ENCODE assay signal across 8 cellular contexts in genomic region chr20:46307139-46307998, GRCh38. TPM values are rescaled to one million over a fixed set of nuclear protein-coding genes. Genes with fewer than 3 reads are reported as not detected.
DNase-seq lines count a peak whose midpoint lies in the region; ATAC-seq, FAIRE-seq and TF ChIP-seq lines count a peak whose summit lies in the region.

No MANE protein-coding gene starts in this region.

- POLR2A ChIA-PET in WTC11 (lab: Charles Lee) = interaction anchor here (0.6 kb wide), 1 partner anchor 16 kb away, joined by 3 read pairs; no protein-coding TSS in a partner anchor

- peaks cover 72% of the 10 kb centered on the region for H3K27me3 Mint-ChIP-seq in WTC11 (ENCODE audit: low read depth)

- TF ChIP-seq CTCF in BE2C (IDR thresholded peaks at IDR 0.05; ENCODE audit: low read depth, low read length) (peak; percentile 90), WTC11 (IDR thresholded peaks at IDR 0.05) (peak; percentile 87), bronchial epithelial cell (IDR thresholded peaks at IDR 0.05; ENCODE audit: insufficient read depth, low read length, severe bottlenecking) (peak; percentile 94)

- ATAC-seq in GM21423 (IDR thresholded peaks at IDR 0.05; ENCODE audit: unreplicated experiment) (peak; percentile 55), WTC11 (peak; percentile 89)

- H3K4me3 ChIP-seq in BE2C (ENCODE audit: low read depth, low read length) = peak overlapping the region; percentile 43
- no peak overlapping the region for H3K4me3 ChIP-seq in bronchial epithelial cell (ENCODE audit: low read depth, low read length)

- CTCF ChIA-PET in WTC11 (lab: Charles Lee) = interaction anchor here (0.5 to 3.6 kb wide), 54 partner anchors 8 to 333 kb away, joined by 3 to 99 read pairs (median 5); partner anchors contain the start of genes CD40 and ELMO2

- H3K36me3 ChIP-seq in BE2C (no peaks in the 10 kb centered on the region), bronchial epithelial cell (ENCODE audit: control insufficient read depth, insufficient read depth, low read length) (no peaks in the 10 kb centered on the region)

- peak overlapping the region; percentile 52 for H3K4me3 Mint-ChIP-seq in WTC11

- peaks cover 11% of the 10 kb centered on the region for H3K4me1 Mint-ChIP-seq in WTC11

- H3K9me3 Mint-ChIP-seq in WTC11 = no peaks in the 10 kb centered on the region

- H3K36me3 Mint-ChIP-seq in WTC11 = no peaks in the 10 kb centered on the region

- H3K9me3 ChIP-seq in BE2C = no peaks in the 10 kb centered on the region

- DNase-seq in BE2C (peak; percentile 74), NCI-H1436 (lab: John Stamatoyannopoulos, UW) (peak; percentile 66), WTC11 (ENCODE audit: low spot score) (peak; percentile 82), bronchial epithelial cell (ENCODE audit: low read depth) (peak; percentile 22), islet precursor cell (peak; percentile 68), kidney glomerular epithelial cell (lab: John Stamatoyannopoulos, UW) (no peak)
- peak; percentile 75 to 77 for DNase-seq in stimulated activated CD4-positive, alpha-beta T cell treated with anti-CD3 and anti-CD28 coated beads, Interleukin-2, amount 100 ng/mL, for 24 hours

- FAIRE-seq in bronchial epithelial cell (lab: Jason Lieb, UNC) = no peak

- no peak overlapping the region for H3K27ac Mint-ChIP-seq in WTC11

- H3K4me1 ChIP-seq in BE2C = peaks cover 3% of the 10 kb centered on the region; the same call in 1 of the 2 replicates

- H3K27me3 ChIP-seq in BE2C (peaks cover 26% of the 10 kb centered on the region), bronchial epithelial cell (ENCODE audit: control insufficient read depth, insufficient read depth, low read length) (peaks cover 44% of the 10 kb centered on the region)

TF ChIP-seq in WTC11, 78 proteins besides CTCF, POLR2A, EP300 and RAD21 (continues in another document):
- TF ChIP-seq TEAD4 (CRISPR knock-in tag; IDR thresholded peaks at IDR 0.05) = no peak
- peak; percentile 11; the same call in 1 of the 2 replicates for TF ChIP-seq FOXP1 (CRISPR knock-in tag; IDR thresholded peaks at IDR 0.05; ENCODE audit: borderline replicate concordance)
- TF ChIP-seq CBFB (CRISPR knock-in tag; IDR thresholded peaks at IDR 0.05; ENCODE audit: low read depth) = no peak
- TF ChIP-seq FOXK1 (CRISPR knock-in tag; IDR thresholded peaks at IDR 0.05) = no peak
- TF ChIP-seq ZNF232 (CRISPR knock-in tag; IDR thresholded peaks at IDR 0.05) = 0 out of 2 replicates have a peak, but pooled peaks have one; percentile 39
- no peak for TF ChIP-seq ELF4 (CRISPR knock-in tag; IDR thresholded peaks at IDR 0.05; ENCODE audit: low read depth)
- TF ChIP-seq ZNF423 (CRISPR knock-in tag; IDR thresholded peaks at IDR 0.05) = peak; percentile 17; the same call in 1 of the 2 replicates
- TF ChIP-seq GABPB1 (CRISPR knock-in tag; IDR thresholded peaks at IDR 0.05) = 0 out of 2 replicates have a peak, but pooled peaks have one; percentile 30
- TF ChIP-seq ZBTB21 (CRISPR knock-in tag; IDR thresholded peaks at IDR 0.05; ENCODE audit: borderline replicate concordance) = no peak
- peak; percentile 17; the same call in 1 of the 2 replicates for TF ChIP-seq E2F5 (CRISPR knock-in tag; IDR thresholded peaks at IDR 0.05)
- TF ChIP-seq STAT6 (CRISPR knock-in tag; conservative IDR thresholded peaks at IDR 0.05; ENCODE audit: low read depth) = 0 out of 2 replicates have a peak, but pooled peaks have one; percentile 60
- no peak for TF ChIP-seq ZNF512 (CRISPR knock-in tag; IDR thresholded peaks at IDR 0.05; ENCODE audit: borderline replicate concordance)
- no peak for TF ChIP-seq ZNF671 (CRISPR knock-in tag; IDR thresholded peaks at IDR 0.05)
- TF ChIP-seq SOX15 (CRISPR knock-in tag; IDR thresholded peaks at IDR 0.05) = no peak
- peak; percentile 41; the same call in 1 of the 2 replicates for TF ChIP-seq MAX (CRISPR knock-in tag; IDR thresholded peaks at IDR 0.05)
- no peak for TF ChIP-seq ZNF138 (CRISPR knock-in tag; conservative IDR thresholded peaks at IDR 0.05)
- no peak for TF ChIP-seq EMX1 (CRISPR knock-in tag; IDR thresholded peaks at IDR 0.05)
- TF ChIP-seq ATF6 (CRISPR knock-in tag; IDR thresholded peaks at IDR 0.05) = no peak
- no peak for TF ChIP-seq MXD4 (CRISPR knock-in tag; IDR thresholded peaks at IDR 0.05; ENCODE audit: borderline replicate concordance)
- 0 out of 2 replicates have a peak, but pooled peaks have one; percentile 9 for TF ChIP-seq ZNF121 (CRISPR knock-in tag; IDR thresholded peaks at IDR 0.05)
- TF ChIP-seq NR3C1 (CRISPR knock-in tag; conservative IDR thresholded peaks at IDR 0.05; ENCODE audit: low read depth) = no peak
- TF ChIP-seq JAZF1 (CRISPR knock-in tag; IDR thresholded peaks at IDR 0.05) = no peak
- peak; percentile 55; the same call in 1 of the 2 replicates for TF ChIP-seq HMGXB4 (CRISPR knock-in tag; IDR thresholded peaks at IDR 0.05)

RNA-seq across cellular contexts. Expression of gene CDH22, which starts 0.9 kb away (rescaled TPM):
- 0.54 TPM for polyA plus RNA-seq in BE2C (2012; ENCODE audit: insufficient read depth, insufficient read length, low read depth)
- total RNA-seq in WTC11 (2021) (0.13 to 0.16 TPM (median 0.16 TPM) in 3 replicates), bronchial epithelial cell (not detected in 2 replicates)
